Comparison of ENCODE assay signal across 2 cellular contexts in the genomic region with DNA sequence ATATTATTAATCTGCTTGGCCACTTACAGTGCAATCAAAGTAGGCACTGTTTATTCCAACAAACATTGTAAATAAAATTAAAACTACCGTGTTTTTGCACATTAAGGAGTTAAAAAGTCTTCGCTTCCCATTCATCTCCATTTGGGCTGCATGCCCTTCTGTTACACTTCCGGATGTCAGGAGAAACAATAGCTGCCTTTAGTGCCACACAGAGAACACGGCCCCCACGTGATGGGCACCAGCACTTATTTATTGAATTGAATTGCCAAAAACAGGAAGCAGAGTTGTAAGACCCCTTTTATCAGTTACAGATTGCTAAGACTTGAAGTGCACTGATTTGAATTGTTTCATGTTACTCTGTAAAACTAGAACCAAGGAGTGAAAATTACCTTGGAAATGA.
TF ChIP-seq lines count a peak whose summit lies in the region.

No MANE protein-coding gene starts in this region.

TF ChIP-seq in liver, 16 proteins besides CTCF, POLR2A, EP300 and RAD21:
- TF ChIP-seq, protein P1, sequence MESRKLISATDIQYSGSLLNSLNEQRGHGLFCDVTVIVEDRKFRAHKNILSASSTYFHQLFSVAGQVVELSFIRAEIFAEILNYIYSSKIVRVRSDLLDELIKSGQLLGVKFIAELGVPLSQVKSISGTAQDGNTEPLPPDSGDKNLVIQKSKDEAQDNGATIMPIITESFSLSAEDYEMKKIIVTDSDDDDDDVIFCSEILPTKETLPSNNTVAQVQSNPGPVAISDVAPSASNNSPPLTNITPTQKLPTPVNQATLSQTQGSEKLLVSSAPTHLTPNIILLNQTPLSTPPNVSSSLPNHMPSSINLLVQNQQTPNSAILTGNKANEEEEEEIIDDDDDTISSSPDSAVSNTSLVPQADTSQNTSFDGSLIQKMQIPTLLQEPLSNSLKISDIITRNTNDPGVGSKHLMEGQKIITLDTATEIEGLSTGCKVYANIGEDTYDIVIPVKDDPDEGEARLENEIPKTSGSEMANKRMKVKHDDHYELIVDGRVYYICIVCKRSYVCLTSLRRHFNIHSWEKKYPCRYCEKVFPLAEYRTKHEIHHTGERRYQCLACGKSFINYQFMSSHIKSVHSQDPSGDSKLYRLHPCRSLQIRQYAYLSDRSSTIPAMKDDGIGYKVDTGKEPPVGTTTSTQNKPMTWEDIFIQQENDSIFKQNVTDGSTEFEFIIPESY (IDR thresholded peaks at IDR 0.05), result no peak
- TF ChIP-seq NR2F2 (IDR thresholded peaks at IDR 0.05), result peak; percentile 14
TF ChIP-seq in liver: peak in this region for 1.

TF ChIP-seq in HepG2, 621 proteins besides CTCF, POLR2A, EP300 and RAD21 (continued from another document):
- TF ChIP-seq, protein P2, sequence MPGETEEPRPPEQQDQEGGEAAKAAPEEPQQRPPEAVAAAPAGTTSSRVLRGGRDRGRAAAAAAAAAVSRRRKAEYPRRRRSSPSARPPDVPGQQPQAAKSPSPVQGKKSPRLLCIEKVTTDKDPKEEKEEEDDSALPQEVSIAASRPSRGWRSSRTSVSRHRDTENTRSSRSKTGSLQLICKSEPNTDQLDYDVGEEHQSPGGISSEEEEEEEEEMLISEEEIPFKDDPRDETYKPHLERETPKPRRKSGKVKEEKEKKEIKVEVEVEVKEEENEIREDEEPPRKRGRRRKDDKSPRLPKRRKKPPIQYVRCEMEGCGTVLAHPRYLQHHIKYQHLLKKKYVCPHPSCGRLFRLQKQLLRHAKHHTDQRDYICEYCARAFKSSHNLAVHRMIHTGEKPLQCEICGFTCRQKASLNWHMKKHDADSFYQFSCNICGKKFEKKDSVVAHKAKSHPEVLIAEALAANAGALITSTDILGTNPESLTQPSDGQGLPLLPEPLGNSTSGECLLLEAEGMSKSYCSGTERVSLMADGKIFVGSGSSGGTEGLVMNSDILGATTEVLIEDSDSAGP (CRISPR knock-in tag; IDR thresholded peaks at IDR 0.05; ENCODE audit: borderline replicate concordance), result no peak
- TF ChIP-seq, protein P3, sequence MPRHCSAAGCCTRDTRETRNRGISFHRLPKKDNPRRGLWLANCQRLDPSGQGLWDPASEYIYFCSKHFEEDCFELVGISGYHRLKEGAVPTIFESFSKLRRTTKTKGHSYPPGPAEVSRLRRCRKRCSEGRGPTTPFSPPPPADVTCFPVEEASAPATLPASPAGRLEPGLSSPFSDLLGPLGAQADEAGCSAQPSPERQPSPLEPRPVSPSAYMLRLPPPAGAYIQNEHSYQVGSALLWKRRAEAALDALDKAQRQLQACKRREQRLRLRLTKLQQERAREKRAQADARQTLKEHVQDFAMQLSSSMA (CRISPR knock-in tag; IDR thresholded peaks at IDR 0.05), result no peak
- TF ChIP-seq EEA1 (CRISPR knock-in tag; IDR thresholded peaks at IDR 0.05; ENCODE audit: borderline replicate concordance) (no peak), YEATS4 (CRISPR knock-in tag; IDR thresholded peaks at IDR 0.05; ENCODE audit: borderline replicate concordance) (no peak), KLF11 (CRISPR knock-in tag; IDR thresholded peaks at IDR 0.05) (no peak), CBX2 (IDR thresholded peaks at IDR 0.05; ENCODE audit: low read depth, low read length) (no peak), CBX2 (CRISPR knock-in tag; IDR thresholded peaks at IDR 0.05; ENCODE audit: low read depth) (no peak), ZEB1 (IDR thresholded peaks at IDR 0.05; ENCODE audit: insufficient replicate concordance, low read depth) (no peak), REPIN1 (CRISPR knock-in tag; IDR thresholded peaks at IDR 0.05; ENCODE audit: borderline replicate concordance, low read depth) (no peak)
- TF ChIP-seq, protein P4, sequence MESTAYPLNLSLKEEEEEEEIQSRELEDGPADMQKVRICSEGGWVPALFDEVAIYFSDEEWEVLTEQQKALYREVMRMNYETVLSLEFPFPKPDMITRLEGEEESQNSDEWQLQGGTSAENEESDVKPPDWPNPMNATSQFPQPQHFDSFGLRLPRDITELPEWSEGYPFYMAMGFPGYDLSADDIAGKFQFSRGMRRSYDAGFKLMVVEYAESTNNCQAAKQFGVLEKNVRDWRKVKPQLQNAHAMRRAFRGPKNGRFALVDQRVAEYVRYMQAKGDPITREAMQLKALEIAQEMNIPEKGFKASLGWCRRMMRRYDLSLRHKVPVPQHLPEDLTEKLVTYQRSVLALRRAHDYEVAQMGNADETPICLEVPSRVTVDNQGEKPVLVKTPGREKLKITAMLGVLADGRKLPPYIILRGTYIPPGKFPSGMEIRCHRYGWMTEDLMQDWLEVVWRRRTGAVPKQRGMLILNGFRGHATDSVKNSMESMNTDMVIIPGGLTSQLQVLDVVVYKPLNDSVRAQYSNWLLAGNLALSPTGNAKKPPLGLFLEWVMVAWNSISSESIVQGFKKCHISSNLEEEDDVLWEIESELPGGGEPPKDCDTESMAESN (CRISPR knock-in tag; conservative IDR thresholded peaks at IDR 0.05), result no peak
TF ChIP-seq in HepG2: peak in this region for 0.
